8 cellular contexts compared by ENCODE assay signal in genomic region chr16:10386517-10387377, GRCh38. TPM values are rescaled to one million over a fixed set of nuclear protein-coding genes. Genes with fewer than 3 reads are reported as not detected.
A peak's percentile ranks its signal among the peaks of the same experiment; 100 is the strongest.
DNase-seq lines count a peak whose midpoint lies in the region; FAIRE-seq and TF ChIP-seq lines count a peak whose summit lies in the region.

No MANE protein-coding gene starts in this region.

- H3K4me3 Mint-ChIP-seq in activated naive CD4-positive, alpha-beta T cell treated with anti-CD3 and anti-CD28 coated beads, Interleukin-2, amount 10 ng/mL, durations not matched to agents 7 days and 5 days: peak overlapping the region; percentile 95
- peak overlapping the region; percentile 96 for H3K4me3 Mint-ChIP-seq in astrocyte (ENCODE audit: unreplicated experiment)
- H3K4me3 Mint-ChIP-seq in type B pancreatic cell: peak overlapping the region; percentile 94

- H4K20me1 ChIP-seq in astrocyte (ENCODE audit: insufficient read depth, low read length): peaks cover 3% of the 10 kb centered on the region

- H3K27me3 ChIP-seq in astrocyte (ENCODE audit: insufficient read depth, low read length) (no peaks in the 10 kb centered on the region), liver (ENCODE audit: control insufficient read depth in 4 of 4, insufficient read depth in 4 of 4, low read length in 3 of 4) (no peaks in the 10 kb centered on the region)

- H3K9me3 ChIP-seq in astrocyte (ENCODE audit: insufficient read depth, low read depth, low read length): no peaks in the 10 kb centered on the region
- no peaks in the 10 kb centered on the region for H3K9me3 ChIP-seq in liver (ENCODE audit: control insufficient read depth in 4 of 4, low read length in 3 of 4)

- peak overlapping the region; percentile 87 for H3K9ac ChIP-seq in astrocyte (ENCODE audit: low read length)
- peak overlapping the region; percentile 95 to 98 for H3K9ac ChIP-seq in liver (ENCODE audit: low read depth in 1 of 2, low read length in 2 of 2)

- TF ChIP-seq CTCF in astrocyte (IDR thresholded peaks at IDR 0.05; ENCODE audit: insufficient read depth, low read depth, low read length) (no peak), liver (IDR thresholded peaks at IDR 0.05; ENCODE audit: low read depth, low read length, missing input control) (no peak), type B pancreatic cell (conservative IDR thresholded peaks at IDR 0.05) (no peak)

- peaks cover 15% of the 10 kb centered on the region for H3K79me2 ChIP-seq in astrocyte (ENCODE audit: insufficient read depth, low read length)

- H3K4me3 ChIP-seq in astrocyte (ENCODE audit: insufficient read depth, low read depth, low read length) (peak overlapping the region; percentile 81), liver (ENCODE audit: low read depth in 1 of 3, low read length in 3 of 3) (peak overlapping the region; percentile 67 to 96 (median 88))

- peaks cover 3% of the 10 kb centered on the region for H3K27me3 Mint-ChIP-seq in activated naive CD4-positive, alpha-beta T cell treated with anti-CD3 and anti-CD28 coated beads, Interleukin-2, amount 10 ng/mL, durations not matched to agents 7 days and 5 days
- H3K27me3 Mint-ChIP-seq in astrocyte (ENCODE audit: low read depth, unreplicated experiment) (no peaks in the 10 kb centered on the region), type B pancreatic cell (peaks cover 3% of the 10 kb centered on the region)

- peaks cover 46% of the 10 kb centered on the region for H3K4me1 Mint-ChIP-seq in activated naive CD4-positive, alpha-beta T cell treated with anti-CD3 and anti-CD28 coated beads, Interleukin-2, amount 10 ng/mL, durations not matched to agents 7 days and 5 days
- peaks cover 6% of the 10 kb centered on the region for H3K4me1 Mint-ChIP-seq in astrocyte (ENCODE audit: low read depth, unreplicated experiment)
- H3K4me1 Mint-ChIP-seq in type B pancreatic cell (ENCODE audit: unreplicated experiment): peaks cover 7% of the 10 kb centered on the region

- H3K36me3 Mint-ChIP-seq in activated naive CD4-positive, alpha-beta T cell treated with anti-CD3 and anti-CD28 coated beads, Interleukin-2, amount 10 ng/mL, durations not matched to agents 7 days and 5 days: peaks cover 45% of the 10 kb centered on the region
- H3K36me3 Mint-ChIP-seq in astrocyte (ENCODE audit: low read depth, unreplicated experiment): peaks cover 2% of the 10 kb centered on the region
- H3K36me3 Mint-ChIP-seq in type B pancreatic cell: peaks cover 28% of the 10 kb centered on the region

- H3K4me1 ChIP-seq in astrocyte (ENCODE audit: insufficient read depth, low read length) (peaks cover 4% of the 10 kb centered on the region), liver (ENCODE audit: control insufficient read depth in 4 of 4, insufficient read depth in 4 of 4, low read length in 3 of 4) (peaks cover 0 to 15% (median 6%) of the 10 kb centered on the region in 4 donors)

- WGBS in liver: 8% methylated on average over 18 of the region's 18 CpGs

- H3K27ac Mint-ChIP-seq in activated naive CD4-positive, alpha-beta T cell treated with anti-CD3 and anti-CD28 coated beads, Interleukin-2, amount 10 ng/mL, durations not matched to agents 7 days and 5 days: peak overlapping the region; percentile 97
- peak overlapping the region; percentile 44 for H3K27ac Mint-ChIP-seq in astrocyte (ENCODE audit: unreplicated experiment)
- H3K27ac Mint-ChIP-seq in type B pancreatic cell: peak overlapping the region; percentile 93

- H3K4me2 ChIP-seq in astrocyte (ENCODE audit: low read length): peak overlapping the region; percentile 84

- peaks cover 6% of the 10 kb centered on the region for H3K9me3 Mint-ChIP-seq in activated naive CD4-positive, alpha-beta T cell treated with anti-CD3 and anti-CD28 coated beads, Interleukin-2, amount 10 ng/mL, durations not matched to agents 7 days and 5 days
- H3K9me3 Mint-ChIP-seq in astrocyte (ENCODE audit: unreplicated experiment) (no peaks in the 10 kb centered on the region), type B pancreatic cell (peaks cover 4% of the 10 kb centered on the region)

- H2AFZ ChIP-seq in astrocyte (ENCODE audit: low read depth, low read length): peak overlapping the region; percentile 81

- CTCF ChIA-PET in activated naive CD4-positive, alpha-beta T cell treated with anti-CD3 and anti-CD28 coated beads, Interleukin-2, amount 10 ng/mL, durations not matched to agents 7 days and 5 days (lab: Charles Lee): no interaction called here

- no peak for FAIRE-seq in astrocyte (lab: Jason Lieb, UNC)

- no peak for TF ChIP-seq RAD21 in liver (IDR thresholded peaks at IDR 0.05)

- no peaks in the 10 kb centered on the region for H3K36me3 ChIP-seq in astrocyte (ENCODE audit: insufficient read depth, low read length)
- no peaks in the 10 kb centered on the region for H3K36me3 ChIP-seq in liver (ENCODE audit: control insufficient read depth in 4 of 4, insufficient read depth in 3 of 4, low read depth in 1 of 4, low read length in 3 of 4)

- H3K27ac ChIP-seq in astrocyte (ENCODE audit: low read depth, low read length) (peak overlapping the region; percentile 56), liver (ENCODE audit: low read depth in 1 of 2, low read length in 2 of 2) (peak overlapping the region; percentile 71 to 75)

- no peak for DNase-seq in activated naive CD4-positive, alpha-beta T cell treated with anti-CD3 and anti-CD28 coated beads, Interleukin-2, amount 10 ng/mL, durations not matched to agents 7 days and 5 days
- no peak for DNase-seq in activated naive CD4-positive, alpha-beta T cell treated with Interleukin-2 at 50 U/mL for 16 hours
- DNase-seq in astrocyte (ENCODE audit: low read depth) (peak; percentile 4), type B pancreatic cell (ENCODE audit: extremely low spot score, unreplicated experiment) (no peak), COLO668 (lab: John Stamatoyannopoulos, UW; ENCODE audit: unreplicated experiment) (no peak), occipital lobe (lab: John Stamatoyannopoulos, UW) (no peak), iPS-NIHi7 (ENCODE audit: extremely low spot score) (no peak)

TF ChIP-seq in liver, 16 proteins besides CTCF, POLR2A, EP300 and RAD21:
- TF ChIP-seq GABPA (IDR thresholded peaks at IDR 0.05 in 1 of 2, conservative IDR thresholded peaks at IDR 0.05 in 1 of 2) (no peak), MAX (IDR thresholded peaks at IDR 0.05) (no peak), HNF4A (conservative IDR thresholded peaks at IDR 0.05) (peak in 1 of 2 donors; percentile 14)
TF ChIP-seq in liver: peak in this region for 1.

RNA-seq across cellular contexts. Expression of gene ATF7IP2, which starts 0.9 kb away (rescaled TPM):
- 6.6 and 8.6 TPM in 2 replicates for total RNA-seq in astrocyte
- total RNA-seq in liver: 10 to 100 TPM; 14.3 to 60.4 TPM
- 10 to 100 TPM; 16.8 to 43.5 TPM for polyA plus RNA-seq in liver
- total RNA-seq in type B pancreatic cell (ENCODE audit: low replicate concordance): 15.5 and 27.5 TPM in 2 replicates
- total RNA-seq in occipital lobe: 14.8 TPM

Comparison
In these comparisons a context has a peak if more than half of its experiments do, and no peak if none do; other contexts are left out.
1. H3K27ac Mint-ChIP-seq: peak in every context shown above with its lines; median percentile 97 in activated naive CD4-positive, alpha-beta T cell treated with anti-CD3 and anti-CD28 coated beads, Interleukin-2, amount 10 ng/mL, durations not matched to agents 7 days and 5 days; 93 in type B pancreatic cell; 44 in astrocyte.